ENCODE assay signal across 16 cellular contexts in genomic region chr4:77179512-77179911, GRCh38. TPM values are rescaled to one million over a fixed set of nuclear protein-coding genes. Genes with fewer than 3 reads are reported as not detected.
DNase-seq lines count a peak whose midpoint lies in the region; ATAC-seq and TF ChIP-seq lines count a peak whose summit lies in the region.
"Had no signal": no experiment of that assay in that cellular context is flagged by ENCODE, and none has a peak within 500 bp of the region (broad histone marks: within the 10 kb centered on the region; RNA-seq: fewer than 3 reads in every experiment).

No MANE protein-coding gene starts in this region.

- peaks cover 56% of the 10 kb centered on the region for H3F3A ChIP-seq in neural progenitor cell (ENCODE audit: low read depth)

- intact Hi-C loops in left colon (cut with DNase I, micrococcal nuclease) (no loop called here), mucosa of descending colon (cut with DNase I, micrococcal nuclease) (no loop called here), right cardiac atrium (cut with DNase I) (no loop called here)

- ATAC-seq in left colon (peak; percentile 72), mucosa of descending colon (peak; percentile 42), HG02759 (IDR thresholded peaks at IDR 0.05; ENCODE audit: unreplicated experiment) (no peak), right cardiac atrium (no peak)

- H3K4me3 Mint-ChIP-seq in neural progenitor cell, result no peak overlapping the region
- H3K4me3 Mint-ChIP-seq: CD4-positive, alpha-beta memory T cell had no signal

- peak overlapping the region; percentile 100 for H3K27ac ChIP-seq in neural progenitor cell
- H3K27ac ChIP-seq in right cardiac atrium (ENCODE audit: low read length), result no peak overlapping the region

- TF ChIP-seq CTCF in mucosa of descending colon (IDR thresholded peaks at IDR 0.05) (no peak), neural progenitor cell (IDR thresholded peaks at IDR 0.05) (no peak)

- peak overlapping the region; percentile 75 for H3K4me2 ChIP-seq in neural progenitor cell

- peak overlapping the region; percentile 95 for H3K27ac Mint-ChIP-seq in neural progenitor cell

- no peaks in the 10 kb centered on the region for H3K79me2 ChIP-seq in neural progenitor cell (ENCODE audit: low read depth)

- H3K27me3 Mint-ChIP-seq in neural progenitor cell (ENCODE audit: insufficient read depth, low read depth), result peaks cover 11% of the 10 kb centered on the region

- no peak overlapping the region for H3K9ac ChIP-seq in neural progenitor cell

- no peaks in the 10 kb centered on the region for H3K36me3 ChIP-seq in mucosa of descending colon (ENCODE audit: low read depth)
- H3K36me3 ChIP-seq in neural progenitor cell, result no peaks in the 10 kb centered on the region

- H3K4me3 ChIP-seq in mucosa of descending colon (no peak overlapping the region), neural progenitor cell (no peak overlapping the region), right cardiac atrium (ENCODE audit: low read length) (no peak overlapping the region)

- no peaks in the 10 kb centered on the region for H3K36me3 Mint-ChIP-seq in neural progenitor cell
- H3K36me3 Mint-ChIP-seq: CD4-positive, alpha-beta memory T cell had no signal

- H4K20me1 ChIP-seq in neural progenitor cell (ENCODE audit: low read depth), result no peaks in the 10 kb centered on the region

- no peaks in the 10 kb centered on the region for H3K27me3 ChIP-seq in neural progenitor cell
- H3K27me3 ChIP-seq in right cardiac atrium (ENCODE audit: control insufficient read depth, insufficient read depth), result no peaks in the 10 kb centered on the region

- H3K4me1 Mint-ChIP-seq in neural progenitor cell, result peaks cover 60% of the 10 kb centered on the region
- H3K4me1 Mint-ChIP-seq: CD4-positive, alpha-beta memory T cell had no signal

- H2AFZ ChIP-seq in neural progenitor cell (replicated peaks), result no peak overlapping the region

- DNase-seq in left colon (no peak), mucosa of descending colon (no peak), neural progenitor cell (ENCODE audit: low spot score) (no peak), glomerular visceral epithelial cell (ENCODE audit: extremely low spot score) (no peak), right cardiac atrium (no peak)
- DNase-seq: C1 segment of cervical spinal cord; Calu3; CD4-positive, alpha-beta memory T cell; COR-L47; DMS53; DMS79 treated with DMSO at 0.1 percent for 48 hours; GF-D8; GOT3; H7; HCEC 1CT had no signal

- no peaks in the 10 kb centered on the region for H3K4me1 ChIP-seq in mucosa of descending colon (ENCODE audit: low read depth)
- H3K4me1 ChIP-seq in neural progenitor cell, result peaks cover 60% of the 10 kb centered on the region
- H3K4me1 ChIP-seq in right cardiac atrium (ENCODE audit: control insufficient read depth, insufficient read depth, low read length), result no peaks in the 10 kb centered on the region

- no peaks in the 10 kb centered on the region for H3K9me3 ChIP-seq in mucosa of descending colon
- no peaks in the 10 kb centered on the region for H3K9me3 ChIP-seq in neural progenitor cell (ENCODE audit: low read depth)
- H3K9me3 ChIP-seq in right cardiac atrium (ENCODE audit: control insufficient read depth, low read length), result no peaks in the 10 kb centered on the region

- H3K9me3 Mint-ChIP-seq in neural progenitor cell, result no peaks in the 10 kb centered on the region
- H3K9me3 Mint-ChIP-seq: CD4-positive, alpha-beta memory T cell had no signal

RNA-seq across cellular contexts. Expression of gene CCNG2, which starts 22.5 kb away (rescaled TPM):
- 100 to 1,000 TPM in 1 of 2 donors, 10 to 100 TPM in 1; 53.0 to 117 TPM for total RNA-seq in left colon
- 10 to 100 TPM; 36.1 to 86.5 (median 64.8) TPM for total RNA-seq in mucosa of descending colon
- total RNA-seq in neural progenitor cell (ENCODE audit: low replicate concordance), result 214 and 366 TPM in 2 replicates
- total RNA-seq in right cardiac atrium, result 10 to 100 TPM in 3 of 4 donors, 1 to 10 TPM in 1; 5.6 to 15.4 (median 12.0) TPM
- 5.4 TPM for polyA plus RNA-seq in right cardiac atrium

Comparison
In these comparisons a context has a peak if more than half of its experiments do, and no peak if none do; other contexts are left out.
1. ATAC-seq: peak in left colon (single experiment) and mucosa of descending colon (single experiment); none in HG02759 (single experiment) and right cardiac atrium (0 of 2).